7 cellular contexts compared by ENCODE assay signal in the genomic region with DNA sequence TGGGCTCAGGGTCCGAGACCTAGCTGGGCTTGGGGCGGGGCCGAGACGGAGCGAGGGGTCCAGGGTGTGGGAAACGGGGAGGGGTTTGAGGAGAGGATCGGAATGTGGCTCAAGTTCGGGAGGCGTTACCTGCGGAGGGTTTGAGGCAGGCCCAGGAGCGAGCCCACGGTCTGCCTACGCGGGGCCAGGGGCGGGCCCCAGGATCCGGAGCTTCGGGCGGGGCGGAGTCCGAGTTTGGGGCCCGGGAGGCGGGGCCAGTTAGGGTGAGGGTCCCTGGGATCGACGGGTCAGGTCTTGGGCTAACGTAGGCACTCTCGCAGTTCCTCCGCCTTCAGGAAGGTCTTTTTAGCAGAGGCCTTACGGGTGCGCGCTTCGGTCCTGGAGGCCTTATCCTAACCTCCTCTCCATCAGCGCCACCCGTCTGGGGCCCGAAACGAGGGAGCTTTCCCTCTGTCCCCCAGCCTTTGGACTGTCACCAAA. TPM values are rescaled to one million over a fixed set of nuclear protein-coding genes. Genes with fewer than 3 reads are reported as not detected.
A peak's percentile ranks its signal among the peaks of the same experiment; 100 is the strongest.
DNase-seq lines count a peak whose midpoint lies in the region; ATAC-seq and TF ChIP-seq lines count a peak whose summit lies in the region.
"Not testable (repeated sequence)": the region's sequence is repeated elsewhere in the genome, so short reads cannot be mapped to it uniquely, and the experiment has no call there.

No MANE protein-coding gene starts in this region.

- not testable (repeated sequence) for H3K27me3 ChIP-seq in MG63; lung (ENCODE audit: control insufficient read depth, insufficient read depth)

- peak overlapping the region; percentile 72 for H3K27ac Mint-ChIP-seq in T-helper 1 cell treated with Interleukin-12 subunit alpha and Interleukin-12 subunit beta and Interleukin-4 antibody, amounts not matched to agents 30 μg/mL and 1 μg/mL, for 36 hours

- not testable (repeated sequence) for H3K9me3 Mint-ChIP-seq in T-helper 1 cell treated with Interleukin-12 subunit alpha and Interleukin-12 subunit beta and Interleukin-4 antibody, amounts not matched to agents 30 μg/mL and 1 μg/mL, for 36 hours

- DNase-seq in GM03348 (ENCODE audit: low spot score) (peak; percentile 46), sciatic nerve (ENCODE audit: low spot score) (peak; percentile 88)
- DNase-seq in MG63; fibroblast of mammary gland (ENCODE audit: low read depth); lung (ENCODE audit: low spot score): not testable (repeated sequence)

- not testable (repeated sequence) for H3K36me3 Mint-ChIP-seq in T-helper 1 cell treated with Interleukin-12 subunit alpha and Interleukin-12 subunit beta and Interleukin-4 antibody, amounts not matched to agents 30 μg/mL and 1 μg/mL, for 36 hours (ENCODE audit: low read depth)

- H3K4me1 Mint-ChIP-seq in T-helper 1 cell treated with Interleukin-12 subunit alpha and Interleukin-12 subunit beta and Interleukin-4 antibody, amounts not matched to agents 30 μg/mL and 1 μg/mL, for 36 hours (ENCODE audit: low read depth) = not testable (repeated sequence)

- intact Hi-C loops in sciatic nerve (cut with DNase I) = not testable (repeated sequence)

- not testable (repeated sequence) for TF ChIP-seq CTCF in fibroblast of mammary gland (conservative IDR thresholded peaks at IDR 0.05; ENCODE audit: control insufficient read depth, insufficient read depth, low read depth, low read length); lung (IDR thresholded peaks at IDR 0.05; ENCODE audit: control extremely low read depth, extremely low read depth)

- H3K27ac ChIP-seq in angular gyrus (ENCODE audit: low read depth, low read length) (peak overlapping the region; percentile 80), lung (ENCODE audit: low read depth in 1 of 2, low read length in 1 of 2) (peak overlapping the region in 1 of 2 donors; percentile 76)

- not testable (repeated sequence) for H3K9me3 ChIP-seq in MG63; lung (ENCODE audit: control insufficient read depth in 2 of 2, insufficient read depth in 1 of 2, low read length in 1 of 2)

- H3K36me3 ChIP-seq in MG63; lung (ENCODE audit: control insufficient read depth in 2 of 2, insufficient read depth in 2 of 2, low read length in 2 of 2): not testable (repeated sequence)

- WGBS in lung, 2 donors = 1 to 2% methylated on average over 27 to 33 of the region's 35 CpGs

- not testable (repeated sequence) for H3K27me3 Mint-ChIP-seq in T-helper 1 cell treated with Interleukin-12 subunit alpha and Interleukin-12 subunit beta and Interleukin-4 antibody, amounts not matched to agents 30 μg/mL and 1 μg/mL, for 36 hours (ENCODE audit: low read depth)

- H3K4me3 ChIP-seq in MG63 (peak overlapping the region; percentile 88), fibroblast of mammary gland (ENCODE audit: control insufficient read depth, low read depth, low read length) (peak overlapping the region; percentile 61), lung (peak overlapping the region; percentile 56)

- H3K4me1 ChIP-seq in lung (ENCODE audit: control insufficient read depth in 2 of 2, insufficient read depth in 2 of 2, low read length in 2 of 2) = not testable (repeated sequence)

- H3K4me3 Mint-ChIP-seq in T-helper 1 cell treated with Interleukin-12 subunit alpha and Interleukin-12 subunit beta and Interleukin-4 antibody, amounts not matched to agents 30 μg/mL and 1 μg/mL, for 36 hours = peak overlapping the region; percentile 97

- not testable (repeated sequence) for ATAC-seq in lung (ENCODE audit: insufficient read depth, low FRiP score); sciatic nerve

RNA-seq across cellular contexts. Expression of a gene that starts 16.3 kb away (rescaled TPM):
- 0.07 and 0.43 TPM in 2 replicates for total RNA-seq in MG63 (2014; rRNA removed; shearing (Covaris generic); ENCODE audit: low replicate concordance)
- under 1 TPM; 0.14 to 0.58 TPM for total RNA-seq in lung
- under 1 TPM; 0.24 to 0.35 TPM for polyA plus RNA-seq in lung
- total RNA-seq in sciatic nerve = not detected
